1 cellular context compared by ENCODE assay signal in genomic region chr4:13546374-13546854, GRCh38.
TF ChIP-seq lines count a peak whose summit lies in the region.

No MANE protein-coding gene starts in this region.

TF ChIP-seq in IMR-90, 13 proteins besides CTCF, POLR2A, EP300 and RAD21 (continued from another document):
- TF ChIP-seq ELK1 (IDR thresholded peaks at IDR 0.05; ENCODE audit: borderline replicate concordance, low read depth, low read length) (no peak), NFE2L2 (IDR thresholded peaks at IDR 0.05; ENCODE audit: low read depth, low read length) (no peak), CHD1 (IDR thresholded peaks at IDR 0.05; ENCODE audit: low read depth, low read length) (no peak), USF2 (IDR thresholded peaks at IDR 0.05; ENCODE audit: low read depth, low read length) (no peak), RFX5 (IDR thresholded peaks at IDR 0.05; ENCODE audit: low read depth, low read length) (no peak), MAFK (IDR thresholded peaks at IDR 0.05; ENCODE audit: low read depth, low read length) (no peak), RCOR1 (IDR thresholded peaks at IDR 0.05; ENCODE audit: insufficient replicate concordance, low read length) (no peak), MXI1 (IDR thresholded peaks at IDR 0.05; ENCODE audit: borderline replicate concordance, low read depth, low read length) (no peak)
